ENCODE assay signal across 8 cellular contexts in the genomic region with DNA sequence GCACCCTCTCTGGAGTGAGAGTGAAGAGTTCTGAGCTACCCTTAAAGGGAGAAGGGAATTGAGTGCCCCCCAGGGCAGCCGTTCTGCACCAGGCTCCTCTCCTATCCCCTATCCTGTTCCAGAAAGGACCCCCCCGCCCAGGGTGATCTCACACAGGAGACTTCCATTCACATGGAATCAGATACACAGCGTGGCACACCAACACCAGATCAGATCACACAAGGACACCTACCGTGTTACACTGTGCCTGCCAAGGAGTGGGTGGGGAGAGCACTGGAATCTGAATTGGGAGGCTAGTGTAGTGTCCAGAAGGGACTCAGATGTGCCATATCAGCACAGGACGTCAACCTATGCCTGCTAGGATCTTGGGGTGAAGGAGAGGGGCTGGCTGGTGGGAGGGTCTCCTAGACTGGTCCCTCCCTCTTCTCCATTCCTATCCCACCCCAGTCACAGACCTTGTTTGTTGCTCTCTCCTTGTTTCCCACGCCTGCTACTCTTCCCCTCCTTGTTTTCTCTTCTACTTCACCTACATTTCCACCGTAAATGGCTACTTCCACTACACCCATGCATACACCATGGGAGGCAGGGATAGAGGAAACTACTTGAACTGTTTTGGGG. TPM values are rescaled to one million over a fixed set of nuclear protein-coding genes. Genes with fewer than 3 reads are reported as not detected.
DNase-seq lines count a peak whose midpoint lies in the region; ATAC-seq and TF ChIP-seq lines count a peak whose summit lies in the region.

No MANE protein-coding gene starts in this region.

- H3K9ac ChIP-seq in endodermal cell (ENCODE audit: extremely low read depth, low read length, poor library complexity, severe bottlenecking), result peak overlapping the region; percentile 28

- H3K4me2 ChIP-seq in osteoblast (ENCODE audit: insufficient read depth, low read length), result peak overlapping the region; percentile 84

- H3K9me3 Mint-ChIP-seq in Caco-2 (ENCODE audit: unreplicated experiment) (no peaks in the 10 kb centered on the region), endodermal cell (no peaks in the 10 kb centered on the region)

- H2AFZ ChIP-seq in osteoblast (ENCODE audit: low read length), result no peak overlapping the region

- H3K4me3 Mint-ChIP-seq in Caco-2 (ENCODE audit: unreplicated experiment), result peak overlapping the region; percentile 92
- H3K4me3 Mint-ChIP-seq in endodermal cell, result peak overlapping the region; percentile 82

- H3K4me1 Mint-ChIP-seq in Caco-2 (ENCODE audit: low read depth, unreplicated experiment), result peaks cover 46% of the 10 kb centered on the region
- peaks cover 45% of the 10 kb centered on the region for H3K4me1 Mint-ChIP-seq in endodermal cell

- 16% methylated on average over 7 of the region's 7 CpGs; no CpG with 5 or more reads in 1 of the 2 experiments for WGBS in endodermal cell (ENCODE audit: insufficient coverage in 1 of 2, insufficient read length in 1 of 2), 2 experiments

- intact Hi-C loops in Caco-2 (cut with micrococcal nuclease; ENCODE audit: unreplicated experiment), result no loop called here

- peak overlapping the region; percentile 95 for H3K27ac ChIP-seq in endodermal cell (ENCODE audit: low read depth, low read length)
- H3K27ac ChIP-seq in osteoblast (ENCODE audit: low read depth, low read length), result no peak overlapping the region

- CTCF ChIA-PET in Caco-2 (lab: Charles Lee), result interaction anchor here (0.6 to 3.2 kb wide), 5 partner anchors 10 to 83 kb away, joined by 4 to 27 read pairs (median 12); a partner anchor contains a TSS

- no peak for ATAC-seq in GM19035 (IDR thresholded peaks at IDR 0.05; ENCODE audit: unreplicated experiment)
- ATAC-seq in GM18498 (IDR thresholded peaks at IDR 0.05; ENCODE audit: unreplicated experiment), result no peak

- H3K27me3 ChIP-seq in Caco-2 (replicated peaks; ENCODE audit: control insufficient read depth, insufficient read depth, low read length) (no peaks in the 10 kb centered on the region), endodermal cell (ENCODE audit: control insufficient read depth, insufficient read depth, low read length, poor library complexity, severe bottlenecking) (peaks cover 11% of the 10 kb centered on the region), osteoblast (ENCODE audit: insufficient read depth, low read length) (no peaks in the 10 kb centered on the region)

- DNase-seq in Caco-2, result no peak
- peak; percentile 55 for DNase-seq in NCI-H69 (lab: John Stamatoyannopoulos, UW)
- no peak for DNase-seq in endodermal cell
- DNase-seq in osteoblast (ENCODE audit: insufficient read length, low spot score, missing footprints), result peak; percentile 92
- no peak for DNase-seq in Ammon's horn (ENCODE audit: low spot score)
- DNase-seq in cerebellar nuclear complex (lab: John Stamatoyannopoulos, UW), result no peak

- POLR2A ChIA-PET in Caco-2 (lab: Charles Lee), result interaction anchor here (1.4 kb wide), 1 partner anchor 15 kb away, joined by 6 read pairs; a partner anchor contains a TSS

- no peak for TF ChIP-seq CTCF in Caco-2 (IDR thresholded peaks at IDR 0.05; ENCODE audit: insufficient read depth in 1 of 2, low read depth in 1 of 2, low read length in 1 of 2, severe bottlenecking in 1 of 2, unreplicated experiment in 1 of 2)
- no peak for TF ChIP-seq CTCF in endodermal cell (conservative IDR thresholded peaks at IDR 0.05)
- no peak for TF ChIP-seq CTCF in osteoblast (IDR thresholded peaks at IDR 0.05; ENCODE audit: extremely low read depth, low read depth, low read length)

- no peaks in the 10 kb centered on the region for H3K9me3 ChIP-seq in Caco-2
- H3K9me3 ChIP-seq in endodermal cell (ENCODE audit: control insufficient read depth, low read length), result no peaks in the 10 kb centered on the region
- H3K9me3 ChIP-seq in osteoblast (ENCODE audit: low read depth, low read length), result no peaks in the 10 kb centered on the region

- H3K4me3 ChIP-seq in Caco-2 (ENCODE audit: low read depth, low read length) (peak overlapping the region; percentile 87), endodermal cell (ENCODE audit: low read length) (peak overlapping the region; percentile 94), osteoblast (ENCODE audit: insufficient read depth, low read length) (peak overlapping the region; percentile 89)

- H3K36me3 Mint-ChIP-seq in Caco-2 (ENCODE audit: insufficient read depth, unreplicated experiment), result peaks cover 25% of the 10 kb centered on the region
- H3K36me3 Mint-ChIP-seq in endodermal cell (ENCODE audit: low read depth), result peaks cover 29% of the 10 kb centered on the region

- H3K27me3 Mint-ChIP-seq in Caco-2 (ENCODE audit: insufficient read depth, unreplicated experiment), result no peaks in the 10 kb centered on the region
- peaks cover 30% of the 10 kb centered on the region for H3K27me3 Mint-ChIP-seq in endodermal cell (ENCODE audit: insufficient read depth)

- peaks cover 29% of the 10 kb centered on the region for H3K79me2 ChIP-seq in osteoblast (ENCODE audit: insufficient read depth, low read length)

- H3K4me1 ChIP-seq in Caco-2, result peaks cover 37% of the 10 kb centered on the region
- H3K4me1 ChIP-seq in endodermal cell (ENCODE audit: control insufficient read depth, insufficient read depth, low read length), result peaks cover 11% of the 10 kb centered on the region
- H3K4me1 ChIP-seq in osteoblast (ENCODE audit: insufficient read depth, low read length), result peaks cover 31% of the 10 kb centered on the region

- BruUV-seq in Caco-2 (replicated peaks; lab: Mats Ljungman, UMichigan), result no TSS peak

- H3K36me3 ChIP-seq in Caco-2 (ENCODE audit: control insufficient read depth, insufficient read depth, low read length) (peaks cover 10% of the 10 kb centered on the region; the same call in 1 of the 2 replicates), endodermal cell (ENCODE audit: control insufficient read depth, insufficient read depth, low read length) (peaks cover 26% of the 10 kb centered on the region), osteoblast (ENCODE audit: insufficient read depth, low read length) (peaks cover 15% of the 10 kb centered on the region)

- H3K27ac Mint-ChIP-seq in Caco-2 (ENCODE audit: unreplicated experiment) (peak overlapping the region; percentile 84), endodermal cell (peak overlapping the region; percentile 73)

- peaks cover 32% of the 10 kb centered on the region for H4K20me1 ChIP-seq in osteoblast (ENCODE audit: insufficient read depth, low read length)

RNA-seq across cellular contexts. Expression of a gene that starts 2.3 kb away (rescaled TPM):
- total RNA-seq in Caco-2 (2022), result 264 and 285 TPM in 2 replicates
- 100 to 1,000 TPM; 637 to 888 TPM for total RNA-seq in endodermal cell
- 935 TPM for polyA plus RNA-seq in endodermal cell (2013, experiment 1 of 2)
- polyA plus RNA-seq in endodermal cell (2013, experiment 2 of 2), result 1,020 TPM
- 70.4 and 72.7 TPM in 2 replicates for total RNA-seq in osteoblast

RNA-seq across cellular contexts. Expression of a gene that starts 3.8 kb away (rescaled TPM):
- total RNA-seq in Caco-2 (2022) (1.9 and 3.2 TPM in 2 replicates), endodermal cell (1 to 10 TPM; 1.9 to 7.3 TPM), osteoblast (not detected in 2 replicates)
- 8.4 TPM for polyA plus RNA-seq in endodermal cell (2013, experiment 1 of 2)
- 5.8 TPM for polyA plus RNA-seq in endodermal cell (2013, experiment 2 of 2)

RNA-seq across cellular contexts. Expression of a gene that starts 15.6 kb away (rescaled TPM):
- 303 and 309 TPM in 2 replicates for total RNA-seq in Caco-2 (2022)
- 100 to 1,000 TPM; 219 to 393 TPM for total RNA-seq in endodermal cell
- 177 TPM for polyA plus RNA-seq in endodermal cell (2013, experiment 1 of 2)
- polyA plus RNA-seq in endodermal cell (2013, experiment 2 of 2), result 169 TPM
- 118 and 138 TPM in 2 replicates for total RNA-seq in osteoblast

RNA-seq across cellular contexts. Expression of a gene that starts 20.8 kb away (rescaled TPM):
- total RNA-seq in Caco-2 (2022), result not detected in 2 replicates
- total RNA-seq in endodermal cell, result 1 to 10 TPM in 1 of 2 donors, under 1 TPM in 1; 0.77 to 1.3 TPM
- polyA plus RNA-seq in endodermal cell (2013, experiment 1 of 2), result 2.2 TPM
- polyA plus RNA-seq in endodermal cell (2013, experiment 2 of 2), result 1.7 TPM
- 10.9 and 15.0 TPM in 2 replicates for total RNA-seq in osteoblast

RNA-seq across cellular contexts. Expression of a gene that starts 44.6 kb away (rescaled TPM):
- total RNA-seq in Caco-2 (2022) (56.8 and 61.9 TPM in 2 replicates), endodermal cell (10 to 100 TPM; 43.3 to 69.2 TPM), osteoblast (91.9 and 98.8 TPM in 2 replicates)
- 36.9 TPM for polyA plus RNA-seq in endodermal cell (2013, experiment 1 of 2)
- 34.1 TPM for polyA plus RNA-seq in endodermal cell (2013, experiment 2 of 2)

Comparison
In these comparisons a context has a peak if more than half of its experiments do, and no peak if none do; other contexts are left out.
1. DNase-seq: peak in NCI-H69 (single experiment) and osteoblast (single experiment); none in Caco-2 (0 of 2), endodermal cell (single experiment), Ammon's horn (single experiment) and cerebellar nuclear complex (0 of 2).
2. Peak in every context shown above with its lines, with median percentiles within 50 percentile points of each other: H3K4me3 ChIP-seq.